1 cellular context compared by ENCODE assay signal in the genomic region with DNA sequence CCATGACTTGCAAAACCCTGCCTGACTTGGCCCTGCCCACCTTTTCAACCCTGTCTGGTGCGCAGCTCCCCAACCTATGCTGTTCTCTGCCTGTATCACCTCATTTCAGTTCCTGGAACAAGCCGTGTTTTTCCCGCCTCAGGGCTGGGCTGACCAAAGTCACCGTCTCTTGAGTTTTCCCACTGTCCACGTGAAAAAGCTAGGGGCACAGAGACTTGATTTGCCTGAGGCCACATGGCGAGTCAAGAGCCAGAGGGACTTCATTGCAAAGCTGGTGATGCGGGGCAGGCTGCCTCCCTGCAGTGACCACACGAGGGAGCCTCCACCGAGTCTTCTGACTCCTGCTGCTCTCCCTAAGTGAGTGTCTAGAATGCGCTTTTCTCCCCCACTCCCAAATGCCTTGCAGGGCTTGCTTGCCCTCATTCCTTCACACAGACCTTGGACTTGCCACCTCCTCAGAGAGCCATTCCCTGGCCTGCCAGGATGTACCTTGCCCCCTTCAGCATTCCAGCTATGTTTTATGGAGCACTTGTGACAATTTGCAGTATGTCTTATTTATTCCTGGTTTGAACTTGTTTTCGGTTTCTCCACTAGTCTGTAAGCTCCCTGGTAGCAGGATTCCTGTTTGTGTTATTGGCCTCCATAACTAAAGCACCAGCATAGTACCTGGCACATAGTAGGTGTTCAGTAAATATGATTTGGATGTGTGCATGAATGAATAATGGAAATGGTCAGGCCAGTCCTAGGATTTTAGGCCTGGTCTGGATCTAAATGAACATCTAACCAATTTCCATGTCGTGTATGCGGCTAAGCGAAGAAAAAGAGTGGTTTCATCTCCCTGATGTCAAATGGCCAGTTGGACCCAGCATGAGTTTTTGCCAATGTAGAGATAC.
TF ChIP-seq lines count a peak whose summit lies in the region.

No MANE protein-coding gene starts in this region.

TF ChIP-seq in HepG2, 621 proteins besides CTCF, POLR2A, EP300 and RAD21 (continued from another document and continues in another):
- TF ChIP-seq, protein P1, sequence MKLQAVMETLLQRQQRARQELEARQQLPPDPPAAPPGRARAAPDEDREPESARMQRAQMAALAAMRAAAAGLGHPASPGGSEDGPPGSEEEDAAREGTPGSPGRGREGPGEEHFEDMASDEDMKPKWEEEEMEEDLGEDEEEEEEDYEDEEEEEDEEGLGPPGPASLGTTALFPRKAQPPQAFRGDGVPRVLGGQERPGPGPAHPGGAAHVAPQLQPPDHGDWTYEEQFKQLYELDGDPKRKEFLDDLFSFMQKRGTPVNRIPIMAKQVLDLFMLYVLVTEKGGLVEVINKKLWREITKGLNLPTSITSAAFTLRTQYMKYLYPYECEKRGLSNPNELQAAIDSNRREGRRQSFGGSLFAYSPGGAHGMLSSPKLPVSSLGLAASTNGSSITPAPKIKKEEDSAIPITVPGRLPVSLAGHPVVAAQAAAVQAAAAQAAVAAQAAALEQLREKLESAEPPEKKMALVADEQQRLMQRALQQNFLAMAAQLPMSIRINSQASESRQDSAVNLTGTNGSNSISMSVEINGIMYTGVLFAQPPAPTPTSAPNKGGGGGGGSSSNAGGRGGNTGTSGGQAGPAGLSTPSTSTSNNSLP (IDR thresholded peaks at IDR 0.05; ENCODE audit: low read depth, low read length): 0 out of 2 replicates have a peak, but pooled peaks have one; percentile 39
- TF ChIP-seq MTA1 (CRISPR knock-in tag; IDR thresholded peaks at IDR 0.05; ENCODE audit: borderline replicate concordance): peak; percentile 70; the same call in 1 of the 2 replicates
- no peak for TF ChIP-seq MED1 (CRISPR knock-in tag; IDR thresholded peaks at IDR 0.05)
- peak; percentile 47; the same call in 1 of the 2 replicates for TF ChIP-seq ZNF205 (CRISPR knock-in tag; IDR thresholded peaks at IDR 0.05)
- TF ChIP-seq, protein P2, sequence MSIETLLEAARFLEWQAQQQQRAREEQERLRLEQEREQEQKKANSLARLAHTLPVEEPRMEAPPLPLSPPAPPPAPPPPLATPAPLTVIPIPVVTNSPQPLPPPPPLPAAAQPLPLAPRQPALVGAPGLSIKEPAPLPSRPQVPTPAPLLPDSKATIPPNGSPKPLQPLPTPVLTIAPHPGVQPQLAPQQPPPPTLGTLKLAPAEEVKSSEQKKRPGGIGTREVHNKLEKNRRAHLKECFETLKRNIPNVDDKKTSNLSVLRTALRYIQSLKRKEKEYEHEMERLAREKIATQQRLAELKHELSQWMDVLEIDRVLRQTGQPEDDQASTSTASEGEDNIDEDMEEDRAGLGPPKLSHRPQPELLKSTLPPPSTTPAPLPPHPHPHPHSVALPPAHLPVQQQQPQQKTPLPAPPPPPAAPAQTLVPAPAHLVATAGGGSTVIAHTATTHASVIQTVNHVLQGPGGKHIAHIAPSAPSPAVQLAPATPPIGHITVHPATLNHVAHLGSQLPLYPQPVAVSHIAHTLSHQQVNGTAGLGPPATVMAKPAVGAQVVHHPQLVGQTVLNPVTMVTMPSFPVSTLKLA (IDR thresholded peaks at IDR 0.05): no peak
- peak; percentile 62; the same call in 1 of the 2 replicates for TF ChIP-seq ZNF792 (CRISPR knock-in tag; IDR thresholded peaks at IDR 0.05)
- TF ChIP-seq NCOA2 (CRISPR knock-in tag; IDR thresholded peaks at IDR 0.05): peak; percentile 41; the same call in 1 of the 2 replicates
- TF ChIP-seq FOXM1 (CRISPR knock-in tag; IDR thresholded peaks at IDR 0.05): no peak
- peak; percentile 59 for TF ChIP-seq RBM39 (IDR thresholded peaks at IDR 0.05; ENCODE audit: low read depth, low read length, poor library complexity, severe bottlenecking)
- TF ChIP-seq ZFX (CRISPR knock-in tag; IDR thresholded peaks at IDR 0.05; ENCODE audit: low read depth): peak; percentile 40; the same call in 1 of the 2 replicates
- peak; percentile 62; the same call in 1 of the 2 replicates for TF ChIP-seq ZNF83 (CRISPR knock-in tag; IDR thresholded peaks at IDR 0.05; ENCODE audit: borderline replicate concordance)
- TF ChIP-seq ZZZ3 (CRISPR knock-in tag; IDR thresholded peaks at IDR 0.05; ENCODE audit: borderline replicate concordance): peak; percentile 72; the same call in 1 of the 2 replicates
- TF ChIP-seq, protein P3, sequence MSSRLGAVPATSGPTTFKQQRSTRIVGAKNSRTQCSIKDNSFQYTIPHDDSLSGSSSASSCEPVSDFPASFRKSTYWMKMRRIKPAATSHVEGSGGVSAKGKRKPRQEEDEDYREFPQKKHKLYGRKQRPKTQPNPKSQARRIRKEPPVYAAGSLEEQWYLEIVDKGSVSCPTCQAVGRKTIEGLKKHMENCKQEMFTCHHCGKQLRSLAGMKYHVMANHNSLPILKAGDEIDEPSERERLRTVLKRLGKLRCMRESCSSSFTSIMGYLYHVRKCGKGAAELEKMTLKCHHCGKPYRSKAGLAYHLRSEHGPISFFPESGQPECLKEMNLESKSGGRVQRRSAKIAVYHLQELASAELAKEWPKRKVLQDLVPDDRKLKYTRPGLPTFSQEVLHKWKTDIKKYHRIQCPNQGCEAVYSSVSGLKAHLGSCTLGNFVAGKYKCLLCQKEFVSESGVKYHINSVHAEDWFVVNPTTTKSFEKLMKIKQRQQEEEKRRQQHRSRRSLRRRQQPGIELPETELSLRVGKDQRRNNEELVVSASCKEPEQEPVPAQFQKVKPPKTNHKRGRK (CRISPR knock-in tag; IDR thresholded peaks at IDR 0.05): peak; percentile 55; the same call in 1 of the 2 replicates
- no peak for TF ChIP-seq SRSF1 (optimal IDR thresholded peaks at IDR 0.05; ENCODE audit: low read depth, low read length)
- TF ChIP-seq MEIS1 (CRISPR knock-in tag; IDR thresholded peaks at IDR 0.05; ENCODE audit: borderline replicate concordance): peak; percentile 31; the same call in 1 of the 2 replicates
- no peak for TF ChIP-seq ZNF747 (CRISPR knock-in tag; IDR thresholded peaks at IDR 0.05; ENCODE audit: borderline replicate concordance)
- TF ChIP-seq, protein P4, sequence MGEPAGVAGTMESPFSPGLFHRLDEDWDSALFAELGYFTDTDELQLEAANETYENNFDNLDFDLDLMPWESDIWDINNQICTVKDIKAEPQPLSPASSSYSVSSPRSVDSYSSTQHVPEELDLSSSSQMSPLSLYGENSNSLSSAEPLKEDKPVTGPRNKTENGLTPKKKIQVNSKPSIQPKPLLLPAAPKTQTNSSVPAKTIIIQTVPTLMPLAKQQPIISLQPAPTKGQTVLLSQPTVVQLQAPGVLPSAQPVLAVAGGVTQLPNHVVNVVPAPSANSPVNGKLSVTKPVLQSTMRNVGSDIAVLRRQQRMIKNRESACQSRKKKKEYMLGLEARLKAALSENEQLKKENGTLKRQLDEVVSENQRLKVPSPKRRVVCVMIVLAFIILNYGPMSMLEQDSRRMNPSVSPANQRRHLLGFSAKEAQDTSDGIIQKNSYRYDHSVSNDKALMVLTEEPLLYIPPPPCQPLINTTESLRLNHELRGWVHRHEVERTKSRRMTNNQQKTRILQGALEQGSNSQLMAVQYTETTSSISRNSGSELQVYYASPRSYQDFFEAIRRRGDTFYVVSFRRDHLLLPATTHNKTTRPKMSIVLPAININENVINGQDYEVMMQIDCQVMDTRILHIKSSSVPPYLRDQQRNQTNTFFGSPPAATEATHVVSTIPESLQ (CRISPR knock-in tag; conservative IDR thresholded peaks at IDR 0.05): no peak
- no peak; the same call in 1 of the 2 replicates for TF ChIP-seq ZNF547 (CRISPR knock-in tag; IDR thresholded peaks at IDR 0.05)
- no peak for TF ChIP-seq PAF1 (CRISPR knock-in tag; IDR thresholded peaks at IDR 0.05)
- TF ChIP-seq, protein P5, sequence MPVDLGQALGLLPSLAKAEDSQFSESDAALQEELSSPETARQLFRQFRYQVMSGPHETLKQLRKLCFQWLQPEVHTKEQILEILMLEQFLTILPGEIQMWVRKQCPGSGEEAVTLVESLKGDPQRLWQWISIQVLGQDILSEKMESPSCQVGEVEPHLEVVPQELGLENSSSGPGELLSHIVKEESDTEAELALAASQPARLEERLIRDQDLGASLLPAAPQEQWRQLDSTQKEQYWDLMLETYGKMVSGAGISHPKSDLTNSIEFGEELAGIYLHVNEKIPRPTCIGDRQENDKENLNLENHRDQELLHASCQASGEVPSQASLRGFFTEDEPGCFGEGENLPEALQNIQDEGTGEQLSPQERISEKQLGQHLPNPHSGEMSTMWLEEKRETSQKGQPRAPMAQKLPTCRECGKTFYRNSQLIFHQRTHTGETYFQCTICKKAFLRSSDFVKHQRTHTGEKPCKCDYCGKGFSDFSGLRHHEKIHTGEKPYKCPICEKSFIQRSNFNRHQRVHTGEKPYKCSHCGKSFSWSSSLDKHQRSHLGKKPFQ (CRISPR knock-in tag; IDR thresholded peaks at IDR 0.05; ENCODE audit: insufficient replicate concordance): no peak
- TF ChIP-seq, protein P6, sequence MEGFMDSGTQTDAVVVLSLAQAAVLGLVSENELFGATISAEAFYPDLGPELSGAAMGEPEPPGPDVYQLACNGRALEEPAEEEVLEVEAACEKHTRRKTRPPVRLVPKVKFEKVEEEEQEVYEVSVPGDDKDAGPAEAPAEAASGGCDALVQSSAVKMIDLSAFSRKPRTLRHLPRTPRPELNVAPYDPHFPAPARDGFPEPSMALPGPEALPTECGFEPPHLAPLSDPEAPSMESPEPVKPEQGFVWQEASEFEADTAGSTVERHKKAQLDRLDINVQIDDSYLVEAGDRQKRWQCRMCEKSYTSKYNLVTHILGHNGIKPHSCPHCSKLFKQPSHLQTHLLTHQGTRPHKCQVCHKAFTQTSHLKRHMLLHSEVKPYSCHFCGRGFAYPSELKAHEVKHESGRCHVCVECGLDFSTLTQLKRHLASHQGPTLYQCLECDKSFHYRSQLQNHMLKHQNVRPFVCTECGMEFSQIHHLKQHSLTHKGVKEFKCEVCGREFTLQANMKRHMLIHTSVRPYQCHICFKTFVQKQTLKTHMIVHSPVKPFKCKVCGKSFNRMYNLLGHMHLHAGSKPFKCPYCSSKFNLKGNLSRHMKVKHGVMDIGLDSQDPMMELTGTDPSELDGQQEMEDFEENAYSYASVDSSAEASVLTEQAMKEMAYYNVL (CRISPR knock-in tag; IDR thresholded peaks at IDR 0.05; ENCODE audit: borderline replicate concordance): no peak
- TF ChIP-seq, protein P7, sequence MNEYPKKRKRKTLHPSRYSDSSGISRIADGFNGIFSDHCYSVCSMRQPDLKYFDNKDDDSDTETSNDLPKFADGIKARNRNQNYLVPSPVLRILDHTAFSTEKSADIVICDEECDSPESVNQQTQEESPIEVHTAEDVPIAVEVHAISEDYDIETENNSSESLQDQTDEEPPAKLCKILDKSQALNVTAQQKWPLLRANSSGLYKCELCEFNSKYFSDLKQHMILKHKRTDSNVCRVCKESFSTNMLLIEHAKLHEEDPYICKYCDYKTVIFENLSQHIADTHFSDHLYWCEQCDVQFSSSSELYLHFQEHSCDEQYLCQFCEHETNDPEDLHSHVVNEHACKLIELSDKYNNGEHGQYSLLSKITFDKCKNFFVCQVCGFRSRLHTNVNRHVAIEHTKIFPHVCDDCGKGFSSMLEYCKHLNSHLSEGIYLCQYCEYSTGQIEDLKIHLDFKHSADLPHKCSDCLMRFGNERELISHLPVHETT (CRISPR knock-in tag; conservative IDR thresholded peaks at IDR 0.05): no peak
- TF ChIP-seq, protein P8, sequence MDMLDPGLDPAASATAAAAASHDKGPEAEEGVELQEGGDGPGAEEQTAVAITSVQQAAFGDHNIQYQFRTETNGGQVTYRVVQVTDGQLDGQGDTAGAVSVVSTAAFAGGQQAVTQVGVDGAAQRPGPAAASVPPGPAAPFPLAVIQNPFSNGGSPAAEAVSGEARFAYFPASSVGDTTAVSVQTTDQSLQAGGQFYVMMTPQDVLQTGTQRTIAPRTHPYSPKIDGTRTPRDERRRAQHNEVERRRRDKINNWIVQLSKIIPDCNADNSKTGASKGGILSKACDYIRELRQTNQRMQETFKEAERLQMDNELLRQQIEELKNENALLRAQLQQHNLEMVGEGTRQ (IDR thresholded peaks at IDR 0.05; ENCODE audit: low read depth, low read length): no peak
- TF ChIP-seq, protein P8 (CRISPR knock-in tag; IDR thresholded peaks at IDR 0.05; ENCODE audit: borderline replicate concordance): no peak
- TF ChIP-seq CBX2 (IDR thresholded peaks at IDR 0.05; ENCODE audit: low read depth, low read length): no peak
- TF ChIP-seq CBX2 (CRISPR knock-in tag; IDR thresholded peaks at IDR 0.05; ENCODE audit: low read depth): no peak
- TF ChIP-seq CAMTA2 (CRISPR knock-in tag; IDR thresholded peaks at IDR 0.05; ENCODE audit: borderline replicate concordance): no peak
- no peak for TF ChIP-seq RAD51 (IDR thresholded peaks at IDR 0.05; ENCODE audit: borderline replicate concordance)
- no peak for TF ChIP-seq PTBP1 (IDR thresholded peaks at IDR 0.05; ENCODE audit: low read depth, low read length, poor library complexity, severe bottlenecking)
- TF ChIP-seq, protein P9, sequence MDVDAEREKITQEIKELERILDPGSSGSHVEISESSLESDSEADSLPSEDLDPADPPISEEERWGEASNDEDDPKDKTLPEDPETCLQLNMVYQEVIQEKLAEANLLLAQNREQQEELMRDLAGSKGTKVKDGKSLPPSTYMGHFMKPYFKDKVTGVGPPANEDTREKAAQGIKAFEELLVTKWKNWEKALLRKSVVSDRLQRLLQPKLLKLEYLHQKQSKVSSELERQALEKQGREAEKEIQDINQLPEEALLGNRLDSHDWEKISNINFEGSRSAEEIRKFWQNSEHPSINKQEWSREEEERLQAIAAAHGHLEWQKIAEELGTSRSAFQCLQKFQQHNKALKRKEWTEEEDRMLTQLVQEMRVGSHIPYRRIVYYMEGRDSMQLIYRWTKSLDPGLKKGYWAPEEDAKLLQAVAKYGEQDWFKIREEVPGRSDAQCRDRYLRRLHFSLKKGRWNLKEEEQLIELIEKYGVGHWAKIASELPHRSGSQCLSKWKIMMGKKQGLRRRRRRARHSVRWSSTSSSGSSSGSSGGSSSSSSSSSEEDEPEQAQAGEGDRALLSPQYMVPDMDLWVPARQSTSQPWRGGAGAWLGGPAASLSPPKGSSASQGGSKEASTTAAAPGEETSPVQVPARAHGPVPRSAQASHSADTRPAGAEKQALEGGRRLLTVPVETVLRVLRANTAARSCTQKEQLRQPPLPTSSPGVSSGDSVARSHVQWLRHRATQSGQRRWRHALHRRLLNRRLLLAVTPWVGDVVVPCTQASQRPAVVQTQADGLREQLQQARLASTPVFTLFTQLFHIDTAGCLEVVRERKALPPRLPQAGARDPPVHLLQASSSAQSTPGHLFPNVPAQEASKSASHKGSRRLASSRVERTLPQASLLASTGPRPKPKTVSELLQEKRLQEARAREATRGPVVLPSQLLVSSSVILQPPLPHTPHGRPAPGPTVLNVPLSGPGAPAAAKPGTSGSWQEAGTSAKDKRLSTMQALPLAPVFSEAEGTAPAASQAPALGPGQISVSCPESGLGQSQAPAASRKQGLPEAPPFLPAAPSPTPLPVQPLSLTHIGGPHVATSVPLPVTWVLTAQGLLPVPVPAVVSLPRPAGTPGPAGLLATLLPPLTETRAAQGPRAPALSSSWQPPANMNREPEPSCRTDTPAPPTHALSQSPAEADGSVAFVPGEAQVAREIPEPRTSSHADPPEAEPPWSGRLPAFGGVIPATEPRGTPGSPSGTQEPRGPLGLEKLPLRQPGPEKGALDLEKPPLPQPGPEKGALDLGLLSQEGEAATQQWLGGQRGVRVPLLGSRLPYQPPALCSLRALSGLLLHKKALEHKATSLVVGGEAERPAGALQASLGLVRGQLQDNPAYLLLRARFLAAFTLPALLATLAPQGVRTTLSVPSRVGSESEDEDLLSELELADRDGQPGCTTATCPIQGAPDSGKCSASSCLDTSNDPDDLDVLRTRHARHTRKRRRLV (CRISPR knock-in tag; IDR thresholded peaks at IDR 0.05): no peak
- peak; percentile 75; the same call in 1 of the 2 replicates for TF ChIP-seq ZNF598 (CRISPR knock-in tag; IDR thresholded peaks at IDR 0.05; ENCODE audit: borderline replicate concordance)
- TF ChIP-seq ZIK1 (CRISPR knock-in tag; IDR thresholded peaks at IDR 0.05; ENCODE audit: borderline replicate concordance, low read depth): no peak
